Comparison of ENCODE assay signal across 11 cellular contexts in the genomic region with DNA sequence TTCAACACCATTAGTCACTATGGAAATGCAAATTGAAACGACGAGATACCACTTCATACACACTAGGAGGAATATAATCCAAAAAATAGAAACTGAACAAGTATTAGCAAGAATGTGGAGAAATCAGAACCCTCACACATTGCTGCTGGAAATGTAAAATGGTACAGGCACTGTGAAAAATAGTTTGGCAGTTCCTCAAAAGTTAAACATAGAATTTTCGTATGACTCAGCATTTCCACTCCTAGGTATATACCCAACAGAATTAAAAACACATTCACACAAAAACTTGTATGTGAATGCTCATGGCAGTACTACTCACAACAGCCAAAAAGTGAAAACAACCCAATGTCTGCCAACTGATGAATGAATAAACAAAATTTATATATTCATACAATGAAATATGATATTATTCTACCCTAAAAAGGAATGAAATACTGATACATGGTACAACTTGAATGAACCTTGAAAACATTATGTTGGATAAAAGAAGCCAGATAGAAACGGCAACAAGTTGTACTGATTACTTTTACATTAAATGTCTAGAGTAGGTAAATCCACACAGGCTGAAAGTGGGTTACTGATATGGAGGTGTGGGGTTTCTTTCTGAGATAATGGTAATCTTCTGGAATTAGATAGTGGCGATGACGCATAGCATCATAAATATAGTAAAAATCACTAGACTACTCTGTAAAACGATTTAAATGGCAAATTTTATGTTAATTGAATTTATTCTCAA. TPM values are rescaled to one million over a fixed set of nuclear protein-coding genes. Genes with fewer than 3 reads are reported as not detected.
A peak's percentile ranks its signal among the peaks of the same experiment; 100 is the strongest.
DNase-seq lines count a peak whose midpoint lies in the region; ATAC-seq and TF ChIP-seq lines count a peak whose summit lies in the region.
"Had no signal": no experiment of that assay in that cellular context is flagged by ENCODE, and none has a peak within 500 bp of the region (broad histone marks: within the 10 kb centered on the region; RNA-seq: fewer than 3 reads in every experiment).

No MANE protein-coding gene starts in this region.

- no peak overlapping the region for H3K27ac Mint-ChIP-seq in activated naive CD4-positive, alpha-beta T cell treated with anti-CD3 and anti-CD28 coated beads, Interleukin-2, amount 50 U/mL, for 72 hours
- H3K27ac Mint-ChIP-seq: stimulated activated naive CD8-positive, alpha-beta T cell treated with anti-CD3 and anti-CD28 coated beads, Interleukin-15, Interleukin-2, amounts not matched to agents 100 ng/mL and 50 ng/mL, for 24 hours had no signal

- DNase-seq in HCEC 1CT (peak; percentile 32), HL-60 (ENCODE audit: low read depth in 1 of 2, low spot score in 1 of 2) (no peak), dedifferentiated amniotic fluid mesenchymal stem cell (ENCODE audit: extremely low spot score) (peak; percentile 74), NCI-H510A (lab: John Stamatoyannopoulos, UW) (no peak)
- DNase-seq in activated naive CD4-positive, alpha-beta T cell treated with anti-CD3 and anti-CD28 coated beads, Interleukin-2, amount 50 U/mL, for 72 hours (ENCODE audit: low spot score in 2 of 2): no peak
- no peak for DNase-seq in stimulated activated CD4-positive, alpha-beta T cell treated with anti-CD3 and anti-CD28 coated beads, Interleukin-12 subunit alpha, Interleukin-12 subunit beta, amount 100 ng/mL, for 4 hours
- DNase-seq: DMS79, hypothalamus had no signal

- H3K27me3 ChIP-seq in HL-60 (ENCODE audit: insufficient read depth, poor library complexity, severe bottlenecking): no peaks in the 10 kb centered on the region

- no peak for TF ChIP-seq CTCF in HL-60 (IDR thresholded peaks at IDR 0.05; ENCODE audit: insufficient read depth, low read length)

- no peaks in the 10 kb centered on the region for H3K9me3 Mint-ChIP-seq in activated naive CD4-positive, alpha-beta T cell treated with anti-CD3 and anti-CD28 coated beads, Interleukin-2, amount 50 U/mL, for 72 hours
- H3K9me3 Mint-ChIP-seq: stimulated activated naive CD8-positive, alpha-beta T cell treated with anti-CD3 and anti-CD28 coated beads, Interleukin-15, Interleukin-2, amounts not matched to agents 100 ng/mL and 50 ng/mL, for 24 hours had no signal

- peak; percentile 55 for ATAC-seq in GM18499 (IDR thresholded peaks at IDR 0.05; ENCODE audit: insufficient read depth, unreplicated experiment)
- ATAC-seq in activated naive CD4-positive, alpha-beta T cell treated with anti-CD3 and anti-CD28 coated beads, Interleukin-2, amount 50 U/mL, for 72 hours: no peak
- ATAC-seq in GM21737 (IDR thresholded peaks at IDR 0.05; ENCODE audit: unreplicated experiment): no peak

- H3K36me3 Mint-ChIP-seq in activated naive CD4-positive, alpha-beta T cell treated with anti-CD3 and anti-CD28 coated beads, Interleukin-2, amount 50 U/mL, for 72 hours: no peaks in the 10 kb centered on the region

- H3K27ac ChIP-seq in HL-60 (replicated peaks): peak overlapping the region; percentile 40

- no peak overlapping the region for H3K4me3 ChIP-seq in HL-60 (replicated peaks; ENCODE audit: insufficient read depth, low read length)

RNA-seq across cellular contexts. Expression of a gene that starts 22.3 kb away (rescaled TPM):
- total RNA-seq in activated naive CD4-positive, alpha-beta T cell treated with anti-CD3 and anti-CD28 coated beads, Interleukin-2, amount 50 U/mL, for 72 hours: 1 to 10 TPM; 4.3 to 8.3 TPM

Comparison
In these comparisons a context has a peak if more than half of its experiments do, and no peak if none do; other contexts are left out.
1. DNase-seq: peak in HCEC 1CT (single experiment) and dedifferentiated amniotic fluid mesenchymal stem cell (single experiment); none in HL-60 (0 of 2), activated naive CD4-positive, alpha-beta T cell treated with anti-CD3 and anti-CD28 coated beads, Interleukin-2, amount 50 U/mL, for 72 hours (0 of 2), NCI-H510A (single experiment) and stimulated activated CD4-positive, alpha-beta T cell treated with anti-CD3 and anti-CD28 coated beads, Interleukin-12 subunit alpha, Interleukin-12 subunit beta, amount 100 ng/mL, for 4 hours (single experiment).